8 cellular contexts compared by ENCODE assay signal in the genomic region with DNA sequence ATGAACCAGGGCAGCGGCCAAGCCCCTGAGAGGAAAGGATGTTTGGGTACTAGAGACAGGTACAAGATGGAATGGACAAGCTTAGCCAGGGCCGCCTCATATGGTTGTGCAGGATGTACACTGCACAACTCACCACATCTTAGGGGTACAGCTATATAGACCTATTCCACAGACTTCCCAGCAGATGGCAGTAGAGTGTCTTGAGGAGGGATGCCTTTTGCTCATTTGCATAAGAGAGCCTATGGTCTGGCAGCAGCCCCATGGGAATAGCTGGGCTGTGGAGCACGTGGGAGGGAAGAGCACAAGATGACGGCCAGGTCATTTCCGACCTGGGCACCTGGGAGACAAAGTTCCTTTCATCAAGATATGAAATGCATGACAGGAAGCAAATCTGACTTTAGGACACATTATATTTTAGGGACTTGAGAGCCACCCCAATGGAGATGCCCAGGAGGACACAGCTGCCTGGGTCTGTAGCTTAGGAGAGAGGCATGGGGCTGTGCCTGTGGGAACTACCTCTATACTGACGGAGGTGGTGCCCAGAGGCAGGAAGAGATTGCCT.
DNase-seq lines count a peak whose midpoint lies in the region; ATAC-seq lines count a peak whose summit lies in the region.

No MANE protein-coding gene starts in this region.

- no peak overlapping the region for H3K27ac Mint-ChIP-seq in activated CD8-positive, alpha-beta memory T cell treated with anti-CD3 and anti-CD28 coated beads, Interleukin-2, amount 10 ng/mL, durations not matched to agents 7 days and 5 days
- H3K27ac Mint-ChIP-seq in stimulated activated naive B cell treated with anti-CD40 and anti-IgM and Interleukin-4, amounts not matched to agents 10 μg/mL and 1 μg/mL and 100 μg/mL, for 72 hours: no peak overlapping the region

- peak; percentile 53 for ATAC-seq in activated CD8-positive, alpha-beta memory T cell treated with anti-CD3 and anti-CD28 coated beads, Interleukin-2, amount 10 ng/mL, durations not matched to agents 7 days and 5 days
- peak; percentile 91 for ATAC-seq in GM21528 (IDR thresholded peaks at IDR 0.05; ENCODE audit: low FRiP score, unreplicated experiment)
- peak; percentile 82 for ATAC-seq in HG03575 (IDR thresholded peaks at IDR 0.05; ENCODE audit: extremely low read depth, insufficient number of reproducible peaks, low FRiP score, unreplicated experiment)
- ATAC-seq in stimulated activated naive B cell treated with anti-CD40 and anti-IgM and Interleukin-4, amounts not matched to agents 10 μg/mL and 1 μg/mL and 100 μg/mL, for 72 hours (replicated peaks): peak; percentile 92 to 97

- H3K9me3 ChIP-seq in iPS DF 6.9 (ENCODE audit: control insufficient read depth, insufficient read depth, low read length): peaks cover 2% of the 10 kb centered on the region; the same call in 1 of the 2 replicates

- no peaks in the 10 kb centered on the region for H3K36me3 ChIP-seq in iPS DF 6.9 (ENCODE audit: control insufficient read depth, insufficient read depth, low read length)

- peaks cover 2% of the 10 kb centered on the region; the same call in 1 of the 2 replicates for H3K27me3 ChIP-seq in iPS DF 6.9 (ENCODE audit: control insufficient read depth, insufficient read depth, low read length)

- no peaks in the 10 kb centered on the region for H3K4me1 ChIP-seq in iPS DF 6.9 (ENCODE audit: control insufficient read depth, insufficient read depth, low read length)

- CTCF ChIA-PET in activated CD8-positive, alpha-beta memory T cell treated with anti-CD3 and anti-CD28 coated beads, Interleukin-2, amount 10 ng/mL, durations not matched to agents 7 days and 5 days (lab: Charles Lee): interaction anchor here (1.1 to 1.7 kb wide), 4 partner anchors 12 to 137 kb away, joined by 3 to 5 read pairs (median 4); no protein-coding TSS in a partner anchor

- no peak for DNase-seq in activated CD8-positive, alpha-beta memory T cell treated with anti-CD3 and anti-CD28 coated beads, Interleukin-2, amount 10 ng/mL, durations not matched to agents 7 days and 5 days
- DNase-seq in activated CD8-positive, alpha-beta memory T cell treated with anti-CD3 and anti-CD28 coated beads for 24 hours: no peak
- peak; percentile 94 for DNase-seq in NCI-H510A treated with DMSO at 0.1 percent for 48 hours (lab: John Stamatoyannopoulos, UW)
- DNase-seq in amniotic stem cell (lab: John Stamatoyannopoulos, UW): peak; percentile 7
- peak; percentile 73 for DNase-seq in iPS DF 6.9 (ENCODE audit: low read depth, low spot score)
- peak; percentile 48 for DNase-seq in stimulated activated naive B cell treated with anti-CD40 and anti-IgM and Interleukin-4, amounts not matched to agents 10 μg/mL and 1 μg/mL and 100 μg/mL, for 72 hours

- no peaks in the 10 kb centered on the region for H3K36me3 Mint-ChIP-seq in activated CD8-positive, alpha-beta memory T cell treated with anti-CD3 and anti-CD28 coated beads, Interleukin-2, amount 10 ng/mL, durations not matched to agents 7 days and 5 days
- H3K36me3 Mint-ChIP-seq in stimulated activated naive B cell treated with anti-CD40 and anti-IgM and Interleukin-4, amounts not matched to agents 10 μg/mL and 1 μg/mL and 100 μg/mL, for 72 hours: no peaks in the 10 kb centered on the region

- no CpG with 5 or more reads among the region's 6 CpGs for WGBS in iPS DF 6.9 (ENCODE audit: insufficient coverage, insufficient read length)

- H3K4me3 ChIP-seq in iPS DF 6.9 (ENCODE audit: low read length): no peak overlapping the region

- no peak overlapping the region for H3K4me3 Mint-ChIP-seq in activated CD8-positive, alpha-beta memory T cell treated with anti-CD3 and anti-CD28 coated beads, Interleukin-2, amount 10 ng/mL, durations not matched to agents 7 days and 5 days
- no peak overlapping the region for H3K4me3 Mint-ChIP-seq in stimulated activated naive B cell treated with anti-CD40 and anti-IgM and Interleukin-4, amounts not matched to agents 10 μg/mL and 1 μg/mL and 100 μg/mL, for 72 hours

- no peaks in the 10 kb centered on the region for H3K4me1 Mint-ChIP-seq in activated CD8-positive, alpha-beta memory T cell treated with anti-CD3 and anti-CD28 coated beads, Interleukin-2, amount 10 ng/mL, durations not matched to agents 7 days and 5 days
- peaks cover 0 to 5% of the 10 kb centered on the region in 2 donors for H3K4me1 Mint-ChIP-seq in stimulated activated naive B cell treated with anti-CD40 and anti-IgM and Interleukin-4, amounts not matched to agents 10 μg/mL and 1 μg/mL and 100 μg/mL, for 72 hours

- H3K27ac ChIP-seq in iPS DF 6.9 (ENCODE audit: low read length): no peak overlapping the region

- H3K27me3 Mint-ChIP-seq in activated CD8-positive, alpha-beta memory T cell treated with anti-CD3 and anti-CD28 coated beads, Interleukin-2, amount 10 ng/mL, durations not matched to agents 7 days and 5 days: peaks cover 12% of the 10 kb centered on the region
- peaks cover 9 to 30% of the 10 kb centered on the region in 2 donors for H3K27me3 Mint-ChIP-seq in stimulated activated naive B cell treated with anti-CD40 and anti-IgM and Interleukin-4, amounts not matched to agents 10 μg/mL and 1 μg/mL and 100 μg/mL, for 72 hours

- H3K9me3 Mint-ChIP-seq in activated CD8-positive, alpha-beta memory T cell treated with anti-CD3 and anti-CD28 coated beads, Interleukin-2, amount 10 ng/mL, durations not matched to agents 7 days and 5 days (ENCODE audit: low read depth): no peaks in the 10 kb centered on the region
- H3K9me3 Mint-ChIP-seq in stimulated activated naive B cell treated with anti-CD40 and anti-IgM and Interleukin-4, amounts not matched to agents 10 μg/mL and 1 μg/mL and 100 μg/mL, for 72 hours: no peaks in the 10 kb centered on the region

Comparison
In these comparisons a context has a peak if more than half of its experiments do, and no peak if none do; other contexts are left out.
1. DNase-seq: peak in NCI-H510A treated with DMSO at 0.1 percent for 48 hours (single experiment), amniotic stem cell (single experiment), iPS DF 6.9 (single experiment) and stimulated activated naive B cell treated with anti-CD40 and anti-IgM and Interleukin-4, amounts not matched to agents 10 μg/mL and 1 μg/mL and 100 μg/mL, for 72 hours (single experiment); none in activated CD8-positive, alpha-beta memory T cell treated with anti-CD3 and anti-CD28 coated beads, Interleukin-2, amount 10 ng/mL, durations not matched to agents 7 days and 5 days (single experiment) and activated CD8-positive, alpha-beta memory T cell treated with anti-CD3 and anti-CD28 coated beads for 24 hours (single experiment).
2. Peak in every context shown above with its lines, with median percentiles within 50 percentile points of each other: ATAC-seq.